Comparison of ENCODE assay signal across 14 cellular contexts in the genomic region with DNA sequence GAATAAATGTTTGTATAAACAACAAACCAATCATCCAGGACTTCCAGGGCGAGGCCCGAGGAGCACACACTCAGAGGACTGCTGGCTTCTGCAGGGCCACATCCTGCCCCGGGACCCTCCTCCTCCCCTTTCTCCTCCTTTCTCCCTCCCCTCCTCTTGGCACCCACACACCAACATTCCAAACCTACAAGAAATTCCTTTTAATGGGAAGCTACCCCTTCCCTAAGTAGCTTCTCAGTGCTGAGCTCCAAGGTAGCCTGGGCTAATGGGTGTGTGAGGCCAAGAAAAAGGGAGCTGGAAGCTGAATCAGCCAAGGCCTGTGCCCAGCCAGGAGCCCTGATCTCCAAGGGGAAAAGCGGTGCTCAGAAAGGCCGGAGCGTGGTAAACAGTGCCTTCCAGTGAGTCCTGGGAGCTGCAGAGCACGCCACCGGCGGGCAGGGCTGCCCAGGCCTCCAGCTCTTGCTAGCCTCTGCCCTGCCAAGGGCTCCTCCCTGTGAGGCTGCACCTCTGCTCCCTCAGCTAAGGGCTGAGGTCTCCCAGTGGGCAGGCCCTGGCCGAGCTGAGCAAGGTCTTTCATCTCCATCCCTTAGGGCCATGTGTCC. TPM values are rescaled to one million over a fixed set of nuclear protein-coding genes. Genes with fewer than 3 reads are reported as not detected.
"Had no signal": no experiment of that assay in that cellular context is flagged by ENCODE, and none has a peak within 500 bp of the region (broad histone marks: within the 10 kb centered on the region; RNA-seq: fewer than 3 reads in every experiment).

No MANE protein-coding gene starts in this region.

- ATAC-seq: activated naive CD8-positive, alpha-beta T cell treated with anti-CD3 and anti-CD28 coated beads, Interleukin-2, amount 50 U/mL, for 24 hours had no signal

- H3K4me3 ChIP-seq: right lobe of liver had no signal

- DNase-seq: activated B cell treated with CpG ODN at 0.5 μM for 24 hours; activated naive CD4-positive, alpha-beta T cell treated with Interleukin-2 at 50 U/mL for 16 hours; effector memory CD4-positive, alpha-beta T cell; hippocampal formation; naive B cell; right lobe of liver; stimulated activated naive CD4-positive, alpha-beta T cell; substantia nigra had no signal

- H3K9me3 ChIP-seq: right lobe of liver had no signal

- H3K27me3 ChIP-seq: right lobe of liver had no signal

- H3K27ac ChIP-seq: epithelial cell of prostate, right lobe of liver had no signal

RNA-seq across cellular contexts. Expression of a gene that starts 3.9 kb away (rescaled TPM):
- total RNA-seq: activated B cell treated with CpG ODN at 0.5 μM for 24 hours; activated CD4-positive, alpha-beta T cell treated with anti-CD3 and anti-CD28 coated beads, Interleukin-2, amount 10 ng/mL, durations not matched to agents 24 days and 14 days; glomerular endothelial cell; kidney epithelial cell had no signal

RNA-seq across cellular contexts. Expression of a gene that starts 21.1 kb away (rescaled TPM):
- total RNA-seq: activated CD4-positive, alpha-beta T cell treated with anti-CD3 and anti-CD28 coated beads, Interleukin-2, amount 10 ng/mL, durations not matched to agents 24 days and 14 days; glomerular endothelial cell; kidney epithelial cell had no signal

RNA-seq across cellular contexts. Expression of a gene that starts 36.3 kb away (rescaled TPM):
- total RNA-seq: kidney epithelial cell, progenitor cell of endocrine pancreas had no signal
